ENCODE assay signal across 21 cellular contexts in the genomic region with DNA sequence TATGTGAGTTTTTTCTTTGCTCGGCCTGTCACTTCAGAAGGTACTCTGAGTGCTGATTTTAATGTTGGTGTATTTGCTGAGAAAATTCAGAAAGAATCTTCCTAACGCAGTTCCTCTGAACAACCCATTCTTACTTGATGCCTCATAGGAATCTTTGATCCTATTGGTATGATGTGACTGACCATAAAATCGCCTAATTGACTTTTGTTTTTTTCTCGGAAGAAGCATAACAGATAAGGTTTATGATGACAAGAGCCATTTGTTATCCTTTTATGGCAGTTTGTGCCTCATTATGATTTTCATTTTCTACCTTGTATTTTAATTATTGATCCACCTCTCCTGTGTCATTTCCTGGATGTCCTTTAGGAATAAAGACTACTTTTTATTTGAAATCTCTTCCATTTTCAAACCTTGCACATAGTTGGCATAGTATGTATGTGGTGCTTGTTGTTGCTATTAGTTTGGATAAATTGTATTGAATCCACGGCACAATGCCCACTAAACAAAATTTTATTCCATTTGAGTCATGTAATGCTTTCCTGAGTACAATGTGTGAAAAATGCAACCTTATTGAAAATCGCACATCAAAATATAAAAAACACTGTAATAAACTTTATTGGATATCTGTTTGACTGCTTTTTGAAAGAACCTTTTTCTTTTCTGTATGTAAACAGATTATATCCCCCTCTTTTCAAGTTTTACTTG. TPM values are rescaled to one million over a fixed set of nuclear protein-coding genes. Genes with fewer than 3 reads are reported as not detected.
DNase-seq lines count a peak whose midpoint lies in the region; ATAC-seq, FAIRE-seq and TF ChIP-seq lines count a peak whose summit lies in the region.
"Had no signal": no experiment of that assay in that cellular context is flagged by ENCODE, and none has a peak within 500 bp of the region (broad histone marks: within the 10 kb centered on the region; RNA-seq: fewer than 3 reads in every experiment).

No MANE protein-coding gene starts in this region.

- TF ChIP-seq CTCF in HFFc6 (IDR thresholded peaks at IDR 0.05): no peak

- H3K36me3 Mint-ChIP-seq in HFFc6 (ENCODE audit: low read depth): no peaks in the 10 kb centered on the region; the same call in 1 of the 2 replicates
- H3K36me3 Mint-ChIP-seq: CD4-positive, alpha-beta memory T cell had no signal

- no peaks in the 10 kb centered on the region for H3K27me3 ChIP-seq in rectal smooth muscle tissue (ENCODE audit: control insufficient read depth, insufficient read depth, low read length)
- H3K27me3 ChIP-seq: BLaER1 had no signal

- no peak overlapping the region for H3K9ac ChIP-seq in rectal smooth muscle tissue (ENCODE audit: low read length)
- H3K9ac ChIP-seq: BLaER1, KMS-11 had no signal

- peaks cover 68% of the 10 kb centered on the region for H3K4me1 Mint-ChIP-seq in HFFc6 (ENCODE audit: low read depth)

- no peaks in the 10 kb centered on the region for H3K36me3 ChIP-seq in rectal smooth muscle tissue (ENCODE audit: control insufficient read depth, insufficient read depth, low read length)
- H3K36me3 ChIP-seq: BLaER1 had no signal

- ATAC-seq in left cardiac atrium (no peak), left lobe of liver (no peak)
- ATAC-seq: Panc1, SK-N-SH treated with all-trans-retinoic acid at 6 μM for 48 hours had no signal

- H3K27me3 Mint-ChIP-seq in HFFc6 (ENCODE audit: insufficient read depth): no peaks in the 10 kb centered on the region; the same call in 1 of the 2 replicates
- H3K27me3 Mint-ChIP-seq: CD4-positive, alpha-beta memory T cell had no signal

- H3K27ac Mint-ChIP-seq in HFFc6: peak overlapping the region; percentile 2; the same call in 1 of the 2 replicates
- H3K27ac Mint-ChIP-seq: CD4-positive, alpha-beta memory T cell had no signal

- intact Hi-C loops in left cardiac atrium (cut with DNase I): no loop called here

- H3K4me1 ChIP-seq in rectal smooth muscle tissue (ENCODE audit: control insufficient read depth, insufficient read depth, low read length): peaks cover 18% of the 10 kb centered on the region
- H3K4me1 ChIP-seq: BLaER1 had no signal

- no peaks in the 10 kb centered on the region for H3K9me3 Mint-ChIP-seq in HFFc6
- H3K9me3 Mint-ChIP-seq: CD4-positive, alpha-beta memory T cell had no signal

- peak; percentile 53 for FAIRE-seq in colon (lab: Jason Lieb, UNC)

- peak overlapping the region; percentile 34 for H3K27ac ChIP-seq in rectal smooth muscle tissue (ENCODE audit: low read depth, low read length)
- H3K27ac ChIP-seq: BLaER1, KMS-11 had no signal

- no peak for DNase-seq in HFFc6
- no peak for DNase-seq in left cardiac atrium
- no peak for DNase-seq in SK-N-DZ (ENCODE audit: low spot score)
- no peak for DNase-seq in COR-L47 (lab: John Stamatoyannopoulos, UW)
- no peak for DNase-seq in left lobe of liver (ENCODE audit: low spot score)
- DNase-seq: Calu3; CD4-positive, alpha-beta memory T cell; GF-D8; H7; IMR-90; NCI-H1694 treated with DMSO at 0.1 percent for 48 hours; NCI-H2081 treated with DMSO at 0.1 percent for 48 hours; NCI-H2171 treated with DMSO at 0.1 percent for 48 hours; NCI-H524 treated with DMSO at 0.1 percent for 48 hours; SIG-M5 had no signal

- no peak overlapping the region for H3K4me3 ChIP-seq in rectal smooth muscle tissue (ENCODE audit: low read length)
- H3K4me3 ChIP-seq: BLaER1 had no signal

- peak overlapping the region; percentile 31; the same call in 1 of the 2 replicates for H3K4me3 Mint-ChIP-seq in HFFc6
- H3K4me3 Mint-ChIP-seq: CD4-positive, alpha-beta memory T cell had no signal

RNA-seq across cellular contexts. Expression of a gene that starts 37.3 kb away (rescaled TPM):
- 10 to 100 TPM in 3 of 6 experiments, 1 to 10 TPM in 3; 9.3 to 12.0 (median 10.8) TPM for total RNA-seq in HFFc6 (2021; fragmentation: NEBNext Ultra II Directional; extraction: Animal tissue kit (Norgen Biotek cat#: 25700))
- total RNA-seq in left cardiac atrium (1 to 10 TPM; 3.8 to 4.9 TPM), left lobe of liver (1.0 TPM)
- polyA plus RNA-seq in SK-N-DZ (2014; cell fraction: cytosol; rRNA removed): 5.0 and 7.0 TPM in 2 replicates
- polyA plus RNA-seq in SK-N-DZ (2014; cell fraction: nucleus; rRNA removed): 7.8 and 13.3 TPM in 2 replicates
